ENCODE assay signal across 19 cellular contexts in the genomic region with DNA sequence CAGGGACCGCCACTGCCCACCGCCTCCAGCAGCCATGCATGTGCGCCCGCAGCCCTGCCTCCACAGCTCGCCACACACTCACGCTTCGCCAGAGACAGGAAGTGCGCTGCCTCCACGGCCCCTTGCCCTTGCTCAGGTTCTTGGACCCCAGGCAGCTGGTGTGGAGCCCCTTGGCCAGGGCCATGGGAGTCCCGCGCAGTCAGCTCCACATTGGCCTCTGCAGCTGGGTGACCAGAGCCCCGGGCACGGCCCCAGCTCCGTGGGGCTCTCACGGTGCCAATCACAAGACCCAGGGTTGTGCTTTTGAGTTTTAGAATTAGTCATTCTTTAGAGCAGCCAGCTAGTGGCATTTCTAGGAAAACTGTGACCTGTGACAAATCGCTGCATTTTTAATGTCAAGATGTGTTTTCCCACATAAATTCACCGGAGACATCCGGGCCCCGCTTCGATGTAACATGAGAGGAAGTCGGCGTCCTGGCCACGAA. TPM values are rescaled to one million over a fixed set of nuclear protein-coding genes. Genes with fewer than 3 reads are reported as not detected.
DNase-seq lines count a peak whose midpoint lies in the region; ATAC-seq and TF ChIP-seq lines count a peak whose summit lies in the region.
"Had no signal": no experiment of that assay in that cellular context is flagged by ENCODE, and none has a peak within 500 bp of the region (broad histone marks: within the 10 kb centered on the region; RNA-seq: fewer than 3 reads in every experiment).

No MANE protein-coding gene starts in this region.

- no peaks in the 10 kb centered on the region for H3K36me3 ChIP-seq in skeletal muscle satellite cell (ENCODE audit: insufficient read depth, low read length)
- H3K36me3 ChIP-seq: esophagus muscularis mucosa had no signal

- peaks cover 34% of the 10 kb centered on the region for H3K27me3 Mint-ChIP-seq in activated CD8-positive, alpha-beta memory T cell treated with anti-CD3 and anti-CD28 coated beads, Interleukin-2, amount 10 ng/mL, durations not matched to agents 7 days and 5 days
- H3K27me3 Mint-ChIP-seq in T-helper 1 cell treated with Interleukin-12 subunit alpha and Interleukin-12 subunit beta and Interleukin-4 antibody, amounts not matched to agents 30 μg/mL and 1 μg/mL, for 36 hours (ENCODE audit: low read depth), result peaks cover 26% of the 10 kb centered on the region

- H3K27me3 ChIP-seq in skeletal muscle satellite cell (ENCODE audit: control insufficient read depth, insufficient read depth, low read length), result peaks cover 50% of the 10 kb centered on the region

- H3K9me3 Mint-ChIP-seq in activated CD8-positive, alpha-beta memory T cell treated with anti-CD3 and anti-CD28 coated beads, Interleukin-2, amount 10 ng/mL, durations not matched to agents 7 days and 5 days (ENCODE audit: low read depth), result no peaks in the 10 kb centered on the region
- no peaks in the 10 kb centered on the region for H3K9me3 Mint-ChIP-seq in T-helper 1 cell treated with Interleukin-12 subunit alpha and Interleukin-12 subunit beta and Interleukin-4 antibody, amounts not matched to agents 30 μg/mL and 1 μg/mL, for 36 hours
- H3K9me3 Mint-ChIP-seq: T-cell had no signal

- DNase-seq in activated CD8-positive, alpha-beta memory T cell treated with anti-CD3 and anti-CD28 coated beads, Interleukin-2, amount 10 ng/mL, durations not matched to agents 7 days and 5 days, result peak; percentile 58
- DNase-seq in activated CD8-positive, alpha-beta memory T cell treated with anti-CD3 and anti-CD28 coated beads, Interleukin-2, amount 50 U/mL, for 48 hours, result no peak
- no peak for DNase-seq in epithelial cell of proximal tubule (ENCODE audit: low read depth)
- no peak for DNase-seq in Right ventricle myocardium superior
- DNase-seq: ACHN; activated CD4-positive, CD25-positive, alpha-beta regulatory T cell; immature natural killer cell; NCI-H1105 treated with DMSO at 0.1 percent for 48 hours; NCI-H2171 treated with DMSO at 0.1 percent for 48 hours; stimulated activated naive CD4-positive, alpha-beta T cell had no signal

- H3K4me3 Mint-ChIP-seq in activated CD8-positive, alpha-beta memory T cell treated with anti-CD3 and anti-CD28 coated beads, Interleukin-2, amount 10 ng/mL, durations not matched to agents 7 days and 5 days, result peak overlapping the region; percentile 58
- H3K4me3 Mint-ChIP-seq in T-helper 1 cell treated with Interleukin-12 subunit alpha and Interleukin-12 subunit beta and Interleukin-4 antibody, amounts not matched to agents 30 μg/mL and 1 μg/mL, for 36 hours, result peak overlapping the region; percentile 26
- H3K4me3 Mint-ChIP-seq: immature natural killer cell had no signal

- H3K4me1 Mint-ChIP-seq in activated CD8-positive, alpha-beta memory T cell treated with anti-CD3 and anti-CD28 coated beads, Interleukin-2, amount 10 ng/mL, durations not matched to agents 7 days and 5 days, result peaks cover 26% of the 10 kb centered on the region
- H3K4me1 Mint-ChIP-seq in T-helper 1 cell treated with Interleukin-12 subunit alpha and Interleukin-12 subunit beta and Interleukin-4 antibody, amounts not matched to agents 30 μg/mL and 1 μg/mL, for 36 hours (ENCODE audit: low read depth), result peaks cover 8% of the 10 kb centered on the region

- H3K27ac Mint-ChIP-seq in activated CD8-positive, alpha-beta memory T cell treated with anti-CD3 and anti-CD28 coated beads, Interleukin-2, amount 10 ng/mL, durations not matched to agents 7 days and 5 days, result peak overlapping the region; percentile 79
- H3K27ac Mint-ChIP-seq in T-helper 1 cell treated with Interleukin-12 subunit alpha and Interleukin-12 subunit beta and Interleukin-4 antibody, amounts not matched to agents 30 μg/mL and 1 μg/mL, for 36 hours, result peak overlapping the region; percentile 31
- H3K27ac Mint-ChIP-seq: immature natural killer cell had no signal

- no peaks in the 10 kb centered on the region for H3K9me3 ChIP-seq in skeletal muscle satellite cell (replicated peaks; ENCODE audit: low read length)
- H3K9me3 ChIP-seq: esophagus muscularis mucosa had no signal

- no peaks in the 10 kb centered on the region for H3K36me3 Mint-ChIP-seq in activated CD8-positive, alpha-beta memory T cell treated with anti-CD3 and anti-CD28 coated beads, Interleukin-2, amount 10 ng/mL, durations not matched to agents 7 days and 5 days
- no peaks in the 10 kb centered on the region for H3K36me3 Mint-ChIP-seq in T-helper 1 cell treated with Interleukin-12 subunit alpha and Interleukin-12 subunit beta and Interleukin-4 antibody, amounts not matched to agents 30 μg/mL and 1 μg/mL, for 36 hours (ENCODE audit: low read depth)
- H3K36me3 Mint-ChIP-seq: immature natural killer cell, T-cell had no signal

- peak overlapping the region; percentile 31 for H3K4me3 ChIP-seq in epithelial cell of proximal tubule (ENCODE audit: low read depth, low read length)
- no peak overlapping the region for H3K4me3 ChIP-seq in skeletal muscle satellite cell (ENCODE audit: low read length)
- H3K4me3 ChIP-seq: esophagus muscularis mucosa, smooth muscle cell had no signal

- H3K4me2 ChIP-seq in skeletal muscle satellite cell (ENCODE audit: low read length), result peak overlapping the region; percentile 41
- H3K4me2 ChIP-seq: smooth muscle cell had no signal

- TF ChIP-seq CTCF in epithelial cell of proximal tubule (conservative IDR thresholded peaks at IDR 0.05; ENCODE audit: low read depth, low read length), result no peak

- no peaks in the 10 kb centered on the region for H3K4me1 ChIP-seq in skeletal muscle satellite cell (ENCODE audit: control insufficient read depth, insufficient read depth, low read length)

- no peak overlapping the region for H3K9ac ChIP-seq in skeletal muscle satellite cell (ENCODE audit: low read depth, low read length)

- peak; percentile 70 for ATAC-seq in activated CD8-positive, alpha-beta memory T cell treated with anti-CD3 and anti-CD28 coated beads, Interleukin-2, amount 10 ng/mL, durations not matched to agents 7 days and 5 days
- no peak for ATAC-seq in Right ventricle myocardium superior (ENCODE audit: poor library complexity)
- no peak for ATAC-seq in HG03432 (IDR thresholded peaks at IDR 0.05; ENCODE audit: unreplicated experiment)
- ATAC-seq in HG03469 (IDR thresholded peaks at IDR 0.05; ENCODE audit: unreplicated experiment), result no peak

- intact Hi-C loops in Right ventricle myocardium superior (cut with DNase I), result no loop called here

- CTCF ChIA-PET in activated CD8-positive, alpha-beta memory T cell treated with anti-CD3 and anti-CD28 coated beads, Interleukin-2, amount 10 ng/mL, durations not matched to agents 7 days and 5 days (lab: Charles Lee), result interaction anchor here (1.1 to 3.0 kb wide), 4 partner anchors 31 to 82 kb away, joined by 3 to 17 read pairs (median 4); no protein-coding TSS in a partner anchor

RNA-seq across cellular contexts. Expression of gene UTF1, which starts 4.3 kb away (rescaled TPM):
- not detected for total RNA-seq in activated CD8-positive, alpha-beta memory T cell treated with anti-CD3 and anti-CD28 coated beads, Interleukin-2, amount 10 ng/mL, durations not matched to agents 7 days and 5 days
- total RNA-seq in epithelial cell of proximal tubule (not detected in 2 replicates), Right ventricle myocardium superior (not detected)
- total RNA-seq in skeletal muscle satellite cell (2012; rRNA removed), result not detected in 2 replicates
- total RNA-seq: dermis microvascular lymphatic vessel endothelial cell, esophagus muscularis mucosa, osteoblast, smooth muscle cell had no signal

RNA-seq across cellular contexts. Expression of gene VENTX, which starts 11.9 kb away (rescaled TPM):
- under 1 TPM in 1 of 2 experiments, not detected in 1; 0.12 TPM for total RNA-seq in activated CD8-positive, alpha-beta memory T cell treated with anti-CD3 and anti-CD28 coated beads, Interleukin-2, amount 10 ng/mL, durations not matched to agents 7 days and 5 days
- total RNA-seq in epithelial cell of proximal tubule (not detected in 2 replicates), Right ventricle myocardium superior (0.43 TPM)
- total RNA-seq in skeletal muscle satellite cell (2012; rRNA removed), result not detected in 2 replicates
- total RNA-seq: dermis microvascular lymphatic vessel endothelial cell, osteoblast, smooth muscle cell had no signal

RNA-seq across cellular contexts. Expression of gene ADAM8, which starts 50.9 kb away (rescaled TPM):
- total RNA-seq in activated CD8-positive, alpha-beta memory T cell treated with anti-CD3 and anti-CD28 coated beads, Interleukin-2, amount 10 ng/mL, durations not matched to agents 7 days and 5 days, result 100 to 1,000 TPM; 142 to 173 TPM
- total RNA-seq in epithelial cell of proximal tubule, result 26.0 and 52.6 TPM in 2 replicates
- under 0.01 and 0.44 TPM in 2 replicates for total RNA-seq in skeletal muscle satellite cell (2012; rRNA removed)
- 2.5 TPM for total RNA-seq in Right ventricle myocardium superior
